ENCODE assay signal across 12 cellular contexts in genomic region chr1:182889997-182890396, GRCh38.
DNase-seq lines count a peak whose midpoint lies in the region; ATAC-seq and TF ChIP-seq lines count a peak whose summit lies in the region.
"Had no signal": no experiment of that assay in that cellular context is flagged by ENCODE, and none has a peak within 500 bp of the region (broad histone marks: within the 10 kb centered on the region; RNA-seq: fewer than 3 reads in every experiment).

No MANE protein-coding gene starts in this region.

- H4K20me1 ChIP-seq in BLaER1 = peaks cover 38% of the 10 kb centered on the region

- H3K27ac ChIP-seq in BLaER1 = peak overlapping the region; percentile 39; the same call in 1 of the 2 replicates
- H3K27ac ChIP-seq: vagina had no signal

- H3K9me3 ChIP-seq in BLaER1 = peaks cover 9% of the 10 kb centered on the region
- H3K9me3 ChIP-seq: vagina had no signal

- H3K27me3 ChIP-seq in BLaER1 = no peaks in the 10 kb centered on the region
- H3K27me3 ChIP-seq: vagina had no signal

- no peak overlapping the region for H3K9ac ChIP-seq in BLaER1

- H3K4me1 ChIP-seq in BLaER1 = peaks cover 15% of the 10 kb centered on the region
- H3K4me1 ChIP-seq: vagina had no signal

- H3K4me3 ChIP-seq in BLaER1 (no peak overlapping the region), fibroblast of mammary gland (ENCODE audit: control insufficient read depth, low read depth, low read length) (no peak overlapping the region)
- H3K4me3 ChIP-seq: vagina had no signal

- DNase-seq in GM20000 (ENCODE audit: low spot score) = peak; percentile 7
- DNase-seq in SIG-M5 treated with dmso at 0.1 percent for 504 hours (lab: John Stamatoyannopoulos, UW; ENCODE audit: unreplicated experiment) = peak; percentile 75
- peak; percentile 5 for DNase-seq in fibroblast of mammary gland (ENCODE audit: low read depth)
- no peak for DNase-seq in NCI-H1105 (lab: John Stamatoyannopoulos, UW)
- DNase-seq in SHP77 (lab: John Stamatoyannopoulos, UW) = no peak
- DNase-seq: DMS79 treated with DMSO at 0.1 percent for 48 hours; NCI-H2029 treated with DMSO at 0.1 percent for 48 hours; stimulated activated CD4-positive, alpha-beta T cell treated with anti-CD3 and anti-CD28 coated beads, Interleukin-2, amount 100 ng/mL, for 48 hours had no signal

- TF ChIP-seq CTCF in GM20000 (IDR thresholded peaks at IDR 0.05; ENCODE audit: extremely low read depth, missing control alignments) (no peak), fibroblast of mammary gland (conservative IDR thresholded peaks at IDR 0.05; ENCODE audit: control insufficient read depth, insufficient read depth, low read depth, low read length) (no peak)

- peak overlapping the region; percentile 25 for H3K4me2 ChIP-seq in BLaER1

- no peak for ATAC-seq in GM18519 (IDR thresholded peaks at IDR 0.05; ENCODE audit: low FRiP score, unreplicated experiment)
- ATAC-seq in HG03045 (IDR thresholded peaks at IDR 0.05; ENCODE audit: unreplicated experiment) = no peak

- peaks cover 61% of the 10 kb centered on the region for H3K36me3 ChIP-seq in BLaER1

Comparison
In these comparisons a context has a peak if more than half of its experiments do, and no peak if none do; other contexts are left out.
1. DNase-seq: peak in GM20000 (single experiment), SIG-M5 treated with dmso at 0.1 percent for 504 hours (single experiment) and fibroblast of mammary gland (single experiment); none in NCI-H1105 (single experiment) and SHP77 (0 of 2).